In the genomic region with DNA sequence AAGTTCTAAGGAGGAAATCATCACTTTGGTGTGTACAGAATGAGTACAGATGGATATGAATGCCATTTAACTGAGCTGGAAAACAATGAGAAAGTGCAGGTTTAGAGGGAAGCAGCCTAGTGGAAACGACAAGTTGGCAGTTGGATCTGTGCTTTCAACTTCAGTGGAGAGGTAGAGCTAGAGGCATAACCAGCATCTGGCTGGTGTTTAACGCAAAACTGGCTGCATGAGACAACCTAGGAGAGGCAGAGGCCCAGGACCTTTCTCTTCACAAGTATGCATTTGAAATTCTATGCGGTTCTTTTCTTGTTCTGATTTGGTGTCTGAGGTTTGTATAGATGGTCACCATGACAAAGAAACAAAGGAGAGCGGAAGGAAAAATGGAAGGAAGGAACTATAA, we compare ENCODE assay signal across 1 cellular context.
TF ChIP-seq lines count a peak whose summit lies in the region.

No MANE protein-coding gene starts in this region.

TF ChIP-seq in H1, 55 proteins besides CTCF, POLR2A, EP300 and RAD21:
- TF ChIP-seq POLR2AphosphoS5 (IDR thresholded peaks at IDR 0.05; ENCODE audit: low read depth, low read length) (no peak), SP1 (IDR thresholded peaks at IDR 0.05; ENCODE audit: low read depth, low read length) (no peak), BRCA1 (IDR thresholded peaks at IDR 0.05; ENCODE audit: low read depth, low read length) (no peak), POU5F1 (IDR thresholded peaks at IDR 0.05; ENCODE audit: low read depth, low read length) (no peak), SRF (IDR thresholded peaks at IDR 0.05; ENCODE audit: low read depth, low read length) (no peak), CBX5 (IDR thresholded peaks at IDR 0.05; ENCODE audit: low read depth, low read length) (no peak), CTBP2 (IDR thresholded peaks at IDR 0.05; ENCODE audit: borderline replicate concordance, insufficient read depth, insufficient read length, low read length) (no peak), KDM4A (IDR thresholded peaks at IDR 0.05; ENCODE audit: low read depth, low read length, severe bottlenecking) (no peak), TCF12 (IDR thresholded peaks at IDR 0.05; ENCODE audit: low read depth, low read length) (no peak), JUN (IDR thresholded peaks at IDR 0.05; ENCODE audit: low read depth, low read length) (no peak), ATF2 (IDR thresholded peaks at IDR 0.05; ENCODE audit: low read length) (no peak), NANOG (IDR thresholded peaks at IDR 0.05; ENCODE audit: insufficient read depth, low read depth, low read length, poor library complexity, severe bottlenecking) (no peak)
- TF ChIP-seq, protein P1, sequence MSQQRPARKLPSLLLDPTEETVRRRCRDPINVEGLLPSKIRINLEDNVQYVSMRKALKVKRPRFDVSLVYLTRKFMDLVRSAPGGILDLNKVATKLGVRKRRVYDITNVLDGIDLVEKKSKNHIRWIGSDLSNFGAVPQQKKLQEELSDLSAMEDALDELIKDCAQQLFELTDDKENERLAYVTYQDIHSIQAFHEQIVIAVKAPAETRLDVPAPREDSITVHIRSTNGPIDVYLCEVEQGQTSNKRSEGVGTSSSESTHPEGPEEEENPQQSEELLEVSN (IDR thresholded peaks at IDR 0.05): no peak
